Comparison of ENCODE assay signal across 21 cellular contexts in genomic region chr20:60269571-60270162, GRCh38.
"Had no signal": no experiment of that assay in that cellular context is flagged by ENCODE, and none has a peak within 500 bp of the region (broad histone marks: within the 10 kb centered on the region; RNA-seq: fewer than 3 reads in every experiment).

No MANE protein-coding gene starts in this region.

- H3K4me1 ChIP-seq: foreskin keratinocyte, stomach, transverse colon had no signal

- H3K27ac Mint-ChIP-seq: endodermal cell; natural killer cell treated with Interleukin-12 subunit alpha and Interleukin-12 subunit beta and Interleukin-15 and Interleukin-18, amount 100 ng/mL, for 72 hours had no signal

- H3K79me2 ChIP-seq: hepatocyte had no signal

- H3K27me3 ChIP-seq: transverse colon had no signal

- H3K9me3 Mint-ChIP-seq: endodermal cell; natural killer cell treated with Interleukin-12 subunit alpha and Interleukin-12 subunit beta and Interleukin-15 and Interleukin-18, amount 100 ng/mL, for 72 hours had no signal

- H3K27ac ChIP-seq: coronary artery, foreskin keratinocyte, hepatocyte, skin epidermis, stomach, thoracic aorta, transverse colon had no signal

- H3K9me3 ChIP-seq: stomach, thoracic aorta, transverse colon had no signal

- DNase-seq: effector CD4-positive, alpha-beta T cell; endodermal cell; erythroblast; foreskin keratinocyte; head of caudate nucleus; kidney; left cardiac atrium; left ventricle myocardium superior; mesenchymal stem cell; midbrain; stimulated activated naive CD4-positive, alpha-beta T cell; stomach; substantia nigra; transverse colon had no signal

- H3K36me3 Mint-ChIP-seq: natural killer cell treated with Interleukin-12 subunit alpha and Interleukin-12 subunit beta and Interleukin-15 and Interleukin-18, amount 100 ng/mL, for 72 hours had no signal

- H3K4me3 Mint-ChIP-seq: endodermal cell; natural killer cell treated with Interleukin-12 subunit alpha and Interleukin-12 subunit beta and Interleukin-15 and Interleukin-18, amount 100 ng/mL, for 72 hours had no signal

- H3K27me3 Mint-ChIP-seq: natural killer cell treated with Interleukin-12 subunit alpha and Interleukin-12 subunit beta and Interleukin-15 and Interleukin-18, amount 100 ng/mL, for 72 hours had no signal

- H2AFZ ChIP-seq: hepatocyte had no signal

- H3K4me2 ChIP-seq: hepatocyte had no signal

- ATAC-seq: foreskin keratinocyte, left cardiac atrium, left ventricle myocardium superior, sciatic nerve had no signal

- H3K36me3 ChIP-seq: stomach, thoracic aorta, transverse colon had no signal

- H3K4me3 ChIP-seq: coronary artery, hepatocyte, lung, skin epidermis, stomach, thoracic aorta, transverse colon had no signal
